8 cellular contexts compared by ENCODE assay signal in the genomic region with DNA sequence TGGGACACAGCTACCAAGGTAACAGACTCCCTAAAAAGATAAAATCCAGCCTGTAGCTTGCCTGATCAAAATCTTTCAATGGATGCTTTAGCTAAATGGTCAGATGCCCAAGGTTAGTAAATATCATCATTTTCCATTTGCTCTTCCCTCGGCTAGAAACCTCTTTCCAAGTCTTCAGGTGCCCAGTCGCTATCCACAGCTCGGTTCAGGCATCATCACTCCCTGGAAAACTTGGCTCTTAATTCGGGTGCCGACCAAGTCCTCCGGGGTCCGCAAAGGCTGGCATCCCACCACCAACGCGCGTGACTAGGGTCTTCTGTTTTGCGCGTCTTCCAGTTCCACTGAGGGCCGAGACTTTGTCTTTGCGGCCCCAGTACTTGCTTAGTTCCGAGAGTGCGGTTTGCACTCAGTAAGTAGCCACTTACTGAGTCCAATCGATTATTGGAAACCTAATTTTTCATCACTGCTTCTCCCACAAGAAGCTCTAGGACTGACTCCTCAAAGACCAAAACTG. TPM values are rescaled to one million over a fixed set of nuclear protein-coding genes. Genes with fewer than 3 reads are reported as not detected.
DNase-seq lines count a peak whose midpoint lies in the region; ATAC-seq and TF ChIP-seq lines count a peak whose summit lies in the region.

No MANE protein-coding gene starts in this region.

- H3K27ac ChIP-seq in effector memory CD4-positive, alpha-beta T cell (ENCODE audit: insufficient read depth, low read length, poor library complexity, severe bottlenecking): no peak overlapping the region
- H3K27ac ChIP-seq in neuronal stem cell (replicated peaks; ENCODE audit: low read length): peak overlapping the region; percentile 11

- H3K27ac Mint-ChIP-seq in Caco-2 (ENCODE audit: unreplicated experiment): peak overlapping the region; percentile 91

- no peaks in the 10 kb centered on the region for H3K9me3 Mint-ChIP-seq in Caco-2 (ENCODE audit: unreplicated experiment)

- H2AFZ ChIP-seq in neuronal stem cell (ENCODE audit: low read length): peak overlapping the region; percentile 89

- WGBS in neuronal stem cell (ENCODE audit: extremely low coverage in 2 of 2, insufficient read length in 2 of 2, insufficient replicate concordance in 1 of 2), 2 donors: no CpG with 5 or more reads among the region's 17 CpGs

- H3K79me1 ChIP-seq in neuronal stem cell (ENCODE audit: low read depth, low read length): no peaks in the 10 kb centered on the region

- no peaks in the 10 kb centered on the region for H3K9me3 ChIP-seq in Caco-2
- H3K9me3 ChIP-seq in effector memory CD4-positive, alpha-beta T cell (ENCODE audit: control insufficient read depth, low read length): no peaks in the 10 kb centered on the region
- H3K9me3 ChIP-seq in neuronal stem cell (replicated peaks in 1 of 2; ENCODE audit: control insufficient read depth in 2 of 2, insufficient read depth in 1 of 2, low read depth in 1 of 2, low read length in 2 of 2): no peaks in the 10 kb centered on the region

- ATAC-seq in GM21367 (IDR thresholded peaks at IDR 0.05; ENCODE audit: unreplicated experiment) (no peak), HG03139 (IDR thresholded peaks at IDR 0.05; ENCODE audit: unreplicated experiment) (no peak), HG02938 (IDR thresholded peaks at IDR 0.05; ENCODE audit: unreplicated experiment) (no peak)

- peak overlapping the region; percentile 93 for H3K18ac ChIP-seq in neuronal stem cell (ENCODE audit: low read length)

- peak overlapping the region; percentile 78 for H3K4me3 Mint-ChIP-seq in Caco-2 (ENCODE audit: unreplicated experiment)

- H2BK5ac ChIP-seq in neuronal stem cell (ENCODE audit: low read length): no peak overlapping the region

- H3K27me3 ChIP-seq in Caco-2 (replicated peaks; ENCODE audit: control insufficient read depth, insufficient read depth, low read length): no peaks in the 10 kb centered on the region
- H3K27me3 ChIP-seq in effector memory CD4-positive, alpha-beta T cell (replicated peaks; ENCODE audit: control insufficient read depth, insufficient read depth, low read length, poor library complexity, severe bottlenecking): no peaks in the 10 kb centered on the region
- no peaks in the 10 kb centered on the region for H3K27me3 ChIP-seq in neuronal stem cell (ENCODE audit: control insufficient read depth in 3 of 3, insufficient read depth in 3 of 3, low read depth in 1 of 3, low read length in 3 of 3)

- H2BK15ac ChIP-seq in neuronal stem cell (ENCODE audit: low read length): no peak overlapping the region

- TF ChIP-seq CTCF in Caco-2 (IDR thresholded peaks at IDR 0.05; ENCODE audit: insufficient read depth in 1 of 2, low read depth in 1 of 2, low read length in 1 of 2, severe bottlenecking in 1 of 2, unreplicated experiment in 1 of 2): no peak

- no peak overlapping the region for H3K23ac ChIP-seq in neuronal stem cell (ENCODE audit: low read depth, low read length, poor library complexity)

- peaks cover 4% of the 10 kb centered on the region; the same call in 1 of the 2 replicates for H3K4me1 ChIP-seq in Caco-2
- no peaks in the 10 kb centered on the region for H3K4me1 ChIP-seq in effector memory CD4-positive, alpha-beta T cell (ENCODE audit: control insufficient read depth, insufficient read depth, low read length, poor library complexity, severe bottlenecking)
- no peaks in the 10 kb centered on the region for H3K4me1 ChIP-seq in neuronal stem cell (ENCODE audit: control insufficient read depth in 2 of 2, insufficient read depth in 1 of 2, low read depth in 1 of 2, low read length in 2 of 2)

- no peak overlapping the region for H2AK5ac ChIP-seq in neuronal stem cell (ENCODE audit: low read depth, low read length)

- CTCF ChIA-PET in Caco-2 (lab: Charles Lee): no interaction called here

- no peak overlapping the region for H2BK120ac ChIP-seq in neuronal stem cell (ENCODE audit: low read depth, low read length)

- peaks cover 5% of the 10 kb centered on the region for H3K27me3 Mint-ChIP-seq in Caco-2 (ENCODE audit: insufficient read depth, unreplicated experiment)

- H3K14ac ChIP-seq in neuronal stem cell (ENCODE audit: low read length): no peak overlapping the region

- no peak overlapping the region for H2BK12ac ChIP-seq in neuronal stem cell (ENCODE audit: low read length)

- POLR2A ChIA-PET in Caco-2 (lab: Charles Lee): no interaction called here

- H3K36me3 ChIP-seq in Caco-2 (ENCODE audit: control insufficient read depth, insufficient read depth, low read length) (no peaks in the 10 kb centered on the region), neuronal stem cell (replicated peaks in 1 of 2; ENCODE audit: control insufficient read depth in 2 of 2, insufficient read depth in 2 of 2, low read length in 2 of 2) (no peaks in the 10 kb centered on the region)
- no peaks in the 10 kb centered on the region for H3K36me3 ChIP-seq in effector memory CD4-positive, alpha-beta T cell (ENCODE audit: control insufficient read depth, insufficient read depth, low read length)

- peaks cover 33% of the 10 kb centered on the region for H3K4me1 Mint-ChIP-seq in Caco-2 (ENCODE audit: low read depth, unreplicated experiment)

- DNase-seq in Caco-2 (no peak), NCI-H748 treated with DMSO at 0.1 percent for 48 hours (lab: John Stamatoyannopoulos, UW) (peak; percentile 24), neuronal stem cell (ENCODE audit: low spot score) (no peak), NCI-H446 treated with DMSO at 0.1 percent for 48 hours (lab: John Stamatoyannopoulos, UW) (no peak)
- DNase-seq in effector memory CD4-positive, alpha-beta T cell: no peak

- H3K4me2 ChIP-seq in neuronal stem cell (ENCODE audit: insufficient read depth, low read length, poor library complexity, severe bottlenecking): peak overlapping the region; percentile 78

- no peak overlapping the region for H3K4ac ChIP-seq in neuronal stem cell (ENCODE audit: low read length)

- H3K4me3 ChIP-seq in Caco-2 (ENCODE audit: low read depth, low read length) (peak overlapping the region; percentile 30), neuronal stem cell (ENCODE audit: low read length in 2 of 2) (peak overlapping the region; percentile 51 to 78)
- peak overlapping the region; percentile 29 for H3K4me3 ChIP-seq in effector memory CD4-positive, alpha-beta T cell (ENCODE audit: insufficient read depth, low read depth, low read length, poor library complexity, severe bottlenecking)

- H4K8ac ChIP-seq in neuronal stem cell (ENCODE audit: low read depth, low read length): no peak overlapping the region

- no peak overlapping the region for H4K91ac ChIP-seq in neuronal stem cell (ENCODE audit: low read depth, low read length, poor library complexity)

- intact Hi-C loops in Caco-2 (cut with micrococcal nuclease; ENCODE audit: unreplicated experiment): loop anchor here (10.0 kb wide), 1 partner anchor 381 kb away; the partner anchor contains the start of gene DTX4

- TSS peak; percentile 59 for BruUV-seq in Caco-2 (replicated peaks; lab: Mats Ljungman, UMichigan)

- peaks cover 49% of the 10 kb centered on the region for H3K36me3 Mint-ChIP-seq in Caco-2 (ENCODE audit: insufficient read depth, unreplicated experiment)

- H3K9ac ChIP-seq in neuronal stem cell (ENCODE audit: low read depth, low read length, poor library complexity): peak overlapping the region; percentile 64

RNA-seq across cellular contexts. Expression of gene OR4D9, which starts 44.3 kb away (rescaled TPM):
- not detected in 2 replicates for total RNA-seq in Caco-2 (2022)
- not detected for polyA plus RNA-seq in neuronal stem cell (2013, experiment 1 of 2)
- not detected for polyA plus RNA-seq in neuronal stem cell (2013, experiment 2 of 2)

RNA-seq across cellular contexts. Expression of gene OR4D11, which starts 52.3 kb away (rescaled TPM):
- not detected in 2 replicates for total RNA-seq in Caco-2 (2022)
- polyA plus RNA-seq in neuronal stem cell (2013, experiment 1 of 2): not detected
- not detected for polyA plus RNA-seq in neuronal stem cell (2013, experiment 2 of 2)

RNA-seq across cellular contexts. Expression of gene OSBP, which starts 59.9 kb away (rescaled TPM):
- total RNA-seq in Caco-2 (2022): 64.5 and 67.5 TPM in 2 replicates
- polyA plus RNA-seq in neuronal stem cell (2013, experiment 1 of 2): 13.6 TPM
- polyA plus RNA-seq in neuronal stem cell (2013, experiment 2 of 2): 13.8 TPM
